ENCODE assay signal across 1 cellular context in the genomic region with DNA sequence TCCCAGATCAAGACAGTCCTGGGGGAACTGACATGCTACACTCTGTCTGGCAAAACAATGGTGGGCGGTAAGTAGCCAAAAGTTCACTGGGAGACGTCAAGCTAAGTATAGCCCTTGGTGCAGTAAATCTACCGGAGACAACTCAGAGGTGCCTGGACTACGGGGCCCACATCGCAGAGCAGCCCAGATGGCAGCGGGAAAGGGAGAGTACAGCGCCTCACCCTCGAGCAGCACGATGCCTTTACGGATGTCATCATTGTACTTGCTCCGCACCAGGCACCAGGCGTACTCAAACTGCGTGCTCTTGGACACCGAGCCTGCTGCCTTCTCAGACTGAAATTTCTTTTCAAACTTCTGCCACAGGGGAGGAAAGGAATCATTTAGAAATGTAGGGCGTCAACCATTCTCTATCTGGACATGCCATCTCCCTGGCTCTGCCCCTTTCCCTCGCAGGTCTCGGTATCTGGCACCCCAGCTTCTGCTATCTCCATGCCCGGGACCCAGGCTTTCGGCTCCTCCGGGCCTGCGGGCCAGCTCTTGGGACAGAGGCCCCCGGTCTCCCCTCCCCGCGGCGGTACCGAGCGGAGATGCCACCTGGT.
TF ChIP-seq lines count a peak whose summit lies in the region.

No MANE protein-coding gene starts in this region.

TF ChIP-seq in K562, 482 proteins besides CTCF, POLR2A, EP300 and RAD21 (continued from another document):
- TF ChIP-seq, protein P1, sequence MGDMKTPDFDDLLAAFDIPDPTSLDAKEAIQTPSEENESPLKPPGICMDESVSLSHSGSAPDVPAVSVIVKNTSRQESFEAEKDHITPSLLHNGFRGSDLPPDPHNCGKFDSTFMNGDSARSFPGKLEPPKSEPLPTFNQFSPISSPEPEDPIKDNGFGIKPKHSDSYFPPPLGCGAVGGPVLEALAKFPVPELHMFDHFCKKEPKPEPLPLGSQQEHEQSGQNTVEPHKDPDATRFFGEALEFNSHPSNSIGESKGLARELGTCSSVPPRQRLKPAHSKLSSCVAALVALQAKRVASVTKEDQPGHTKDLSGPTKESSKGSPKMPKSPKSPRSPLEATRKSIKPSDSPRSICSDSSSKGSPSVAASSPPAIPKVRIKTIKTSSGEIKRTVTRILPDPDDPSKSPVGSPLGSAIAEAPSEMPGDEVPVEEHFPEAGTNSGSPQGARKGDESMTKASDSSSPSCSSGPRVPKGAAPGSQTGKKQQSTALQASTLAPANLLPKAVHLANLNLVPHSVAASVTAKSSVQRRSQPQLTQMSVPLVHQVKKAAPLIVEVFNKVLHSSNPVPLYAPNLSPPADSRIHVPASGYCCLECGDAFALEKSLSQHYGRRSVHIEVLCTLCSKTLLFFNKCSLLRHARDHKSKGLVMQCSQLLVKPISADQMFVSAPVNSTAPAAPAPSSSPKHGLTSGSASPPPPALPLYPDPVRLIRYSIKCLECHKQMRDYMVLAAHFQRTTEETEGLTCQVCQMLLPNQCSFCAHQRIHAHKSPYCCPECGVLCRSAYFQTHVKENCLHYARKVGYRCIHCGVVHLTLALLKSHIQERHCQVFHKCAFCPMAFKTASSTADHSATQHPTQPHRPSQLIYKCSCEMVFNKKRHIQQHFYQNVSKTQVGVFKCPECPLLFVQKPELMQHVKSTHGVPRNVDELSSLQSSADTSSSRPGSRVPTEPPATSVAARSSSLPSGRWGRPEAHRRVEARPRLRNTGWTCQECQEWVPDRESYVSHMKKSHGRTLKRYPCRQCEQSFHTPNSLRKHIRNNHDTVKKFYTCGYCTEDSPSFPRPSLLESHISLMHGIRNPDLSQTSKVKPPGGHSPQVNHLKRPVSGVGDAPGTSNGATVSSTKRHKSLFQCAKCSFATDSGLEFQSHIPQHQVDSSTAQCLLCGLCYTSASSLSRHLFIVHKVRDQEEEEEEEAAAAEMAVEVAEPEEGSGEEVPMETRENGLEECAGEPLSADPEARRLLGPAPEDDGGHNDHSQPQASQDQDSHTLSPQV (IDR thresholded peaks at IDR 0.05): no peak
- TF ChIP-seq, protein P2, sequence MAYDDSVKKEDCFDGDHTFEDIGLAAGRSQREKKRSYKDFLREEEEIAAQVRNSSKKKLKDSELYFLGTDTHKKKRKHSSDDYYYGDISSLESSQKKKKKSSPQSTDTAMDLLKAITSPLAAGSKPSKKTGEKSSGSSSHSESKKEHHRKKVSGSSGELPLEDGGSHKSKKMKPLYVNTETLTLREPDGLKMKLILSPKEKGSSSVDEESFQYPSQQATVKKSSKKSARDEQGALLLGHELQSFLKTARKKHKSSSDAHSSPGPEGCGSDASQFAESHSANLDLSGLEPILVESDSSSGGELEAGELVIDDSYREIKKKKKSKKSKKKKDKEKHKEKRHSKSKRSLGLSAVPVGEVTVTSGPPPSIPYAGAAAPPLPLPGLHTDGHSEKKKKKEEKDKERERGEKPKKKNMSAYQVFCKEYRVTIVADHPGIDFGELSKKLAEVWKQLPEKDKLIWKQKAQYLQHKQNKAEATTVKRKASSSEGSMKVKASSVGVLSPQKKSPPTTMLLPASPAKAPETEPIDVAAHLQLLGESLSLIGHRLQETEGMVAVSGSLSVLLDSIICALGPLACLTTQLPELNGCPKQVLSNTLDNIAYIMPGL (CRISPR knock-in tag; IDR thresholded peaks at IDR 0.05): no peak
- peak; percentile 78 to 95; a peak in 3 of 4 replicates for TF ChIP-seq MAZ (CRISPR knock-in tag; conservative IDR thresholded peaks at IDR 0.05 in 1 of 2, IDR thresholded peaks at IDR 0.05 in 1 of 2)
- 0 out of 2 replicates have a peak, but pooled peaks have one; percentile 27 for TF ChIP-seq TEAD2 (tag; IDR thresholded peaks at IDR 0.05)
- TF ChIP-seq ELF2 (CRISPR knock-in tag; IDR thresholded peaks at IDR 0.05): no peak
- no peak for TF ChIP-seq ELF4 (CRISPR knock-in tag; IDR thresholded peaks at IDR 0.05)
- TF ChIP-seq, protein P3, sequence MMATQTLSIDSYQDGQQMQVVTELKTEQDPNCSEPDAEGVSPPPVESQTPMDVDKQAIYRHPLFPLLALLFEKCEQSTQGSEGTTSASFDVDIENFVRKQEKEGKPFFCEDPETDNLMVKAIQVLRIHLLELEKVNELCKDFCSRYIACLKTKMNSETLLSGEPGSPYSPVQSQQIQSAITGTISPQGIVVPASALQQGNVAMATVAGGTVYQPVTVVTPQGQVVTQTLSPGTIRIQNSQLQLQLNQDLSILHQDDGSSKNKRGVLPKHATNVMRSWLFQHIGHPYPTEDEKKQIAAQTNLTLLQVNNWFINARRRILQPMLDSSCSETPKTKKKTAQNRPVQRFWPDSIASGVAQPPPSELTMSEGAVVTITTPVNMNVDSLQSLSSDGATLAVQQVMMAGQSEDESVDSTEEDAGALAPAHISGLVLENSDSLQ (IDR thresholded peaks at IDR 0.05): no peak
- TF ChIP-seq U2AF2 (optimal IDR thresholded peaks at IDR 0.05; ENCODE audit: low read depth, low read length): no peak
- no peak for TF ChIP-seq SRSF3 (IDR thresholded peaks at IDR 0.05; ENCODE audit: insufficient read depth, low read length)
- TF ChIP-seq, protein P4, sequence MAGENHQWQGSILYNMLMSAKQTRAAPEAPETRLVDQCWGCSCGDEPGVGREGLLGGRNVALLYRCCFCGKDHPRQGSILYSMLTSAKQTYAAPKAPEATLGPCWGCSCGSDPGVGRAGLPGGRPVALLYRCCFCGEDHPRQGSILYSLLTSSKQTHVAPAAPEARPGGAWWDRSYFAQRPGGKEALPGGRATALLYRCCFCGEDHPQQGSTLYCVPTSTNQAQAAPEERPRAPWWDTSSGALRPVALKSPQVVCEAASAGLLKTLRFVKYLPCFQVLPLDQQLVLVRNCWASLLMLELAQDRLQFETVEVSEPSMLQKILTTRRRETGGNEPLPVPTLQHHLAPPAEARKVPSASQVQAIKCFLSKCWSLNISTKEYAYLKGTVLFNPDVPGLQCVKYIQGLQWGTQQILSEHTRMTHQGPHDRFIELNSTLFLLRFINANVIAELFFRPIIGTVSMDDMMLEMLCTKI (IDR thresholded peaks at IDR 0.05; ENCODE audit: partially characterized antibody): no peak
TF ChIP-seq in K562: peak in this region for 49.
